ENCODE assay signal across 8 cellular contexts in the genomic region with DNA sequence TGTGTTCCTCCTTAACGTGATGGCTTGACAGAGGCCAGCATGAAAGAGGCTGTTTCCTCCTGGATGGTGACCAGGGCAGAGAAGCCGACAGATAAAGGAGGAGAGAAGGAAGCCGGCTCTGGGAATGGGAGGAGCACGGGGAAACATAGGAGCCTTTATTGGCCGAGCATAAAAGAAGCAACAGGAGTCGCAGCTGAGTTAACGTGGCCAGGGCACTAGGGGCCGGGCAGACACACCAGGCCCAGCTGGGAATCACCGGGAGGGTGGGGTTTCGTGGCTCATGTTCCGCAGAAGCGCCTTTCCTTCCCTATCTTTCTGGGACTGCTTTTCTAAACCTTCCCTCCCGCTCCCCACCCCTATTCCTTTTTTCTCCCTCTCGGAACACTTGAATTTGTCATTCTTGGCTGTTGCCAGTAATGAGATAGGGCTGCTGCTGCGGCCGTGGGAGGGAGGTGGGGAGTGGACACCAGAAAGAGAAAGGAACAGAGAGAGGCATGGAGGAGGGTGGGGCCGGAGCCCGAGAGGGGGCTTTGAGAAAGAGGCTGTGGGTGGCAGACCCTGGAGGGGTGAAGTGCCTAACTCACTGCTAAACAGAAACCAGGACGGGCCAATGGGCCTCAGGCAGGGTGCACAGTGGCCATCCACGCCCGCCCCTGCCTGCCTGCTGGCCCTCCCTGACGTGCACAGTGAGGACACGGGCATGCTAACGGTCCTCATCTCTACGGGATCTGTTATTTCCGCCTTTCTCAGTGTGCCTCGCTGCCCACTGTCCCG.
A peak's percentile ranks its signal among the peaks of the same experiment; 100 is the strongest.
DNase-seq lines count a peak whose midpoint lies in the region; ATAC-seq and TF ChIP-seq lines count a peak whose summit lies in the region.

No MANE protein-coding gene starts in this region.

- H3K9me3 ChIP-seq in cardiac muscle cell (ENCODE audit: low read depth) = no peaks in the 10 kb centered on the region

- H3K27ac ChIP-seq in cardiac muscle cell = peak overlapping the region; percentile 88

- peak; percentile 20 for TF ChIP-seq CTCF in cardiac muscle cell (IDR thresholded peaks at IDR 0.05; ENCODE audit: low read depth, low read length)

- H3K27me3 Mint-ChIP-seq in activated CD4-positive, alpha-beta T cell treated with anti-CD3 and anti-CD28 coated beads, Interleukin-2, amount 10 ng/mL, durations not matched to agents 7 days and 5 days = peaks cover 7% of the 10 kb centered on the region

- no peak overlapping the region for H3K27ac Mint-ChIP-seq in activated CD4-positive, alpha-beta T cell treated with anti-CD3 and anti-CD28 coated beads, Interleukin-2, amount 10 ng/mL, durations not matched to agents 7 days and 5 days

- no peaks in the 10 kb centered on the region for H3K27me3 ChIP-seq in cardiac muscle cell

- DNase-seq in Daoy (ENCODE audit: low read depth) (peak; percentile 81), T1000 (lab: John Stamatoyannopoulos, UW) (peak; percentile 51), cardiac muscle cell (ENCODE audit: low read depth in 1 of 2, low spot score in 1 of 2) (peak; percentile 87 to 91), pons (ENCODE audit: low spot score) (peak; percentile 25), NCI-H82 (lab: John Stamatoyannopoulos, UW) (no peak), NCI-H2029 treated with DMSO at 0.1 percent for 48 hours (lab: John Stamatoyannopoulos, UW) (no peak)
- DNase-seq in activated CD4-positive, alpha-beta T cell treated with anti-CD3 and anti-CD28 coated beads, Interleukin-2, amount 10 ng/mL, durations not matched to agents 7 days and 5 days = no peak

- no peaks in the 10 kb centered on the region for H3K9me3 Mint-ChIP-seq in activated CD4-positive, alpha-beta T cell treated with anti-CD3 and anti-CD28 coated beads, Interleukin-2, amount 10 ng/mL, durations not matched to agents 7 days and 5 days

- no peak overlapping the region for H3K4me3 Mint-ChIP-seq in activated CD4-positive, alpha-beta T cell treated with anti-CD3 and anti-CD28 coated beads, Interleukin-2, amount 10 ng/mL, durations not matched to agents 7 days and 5 days

- no peaks in the 10 kb centered on the region for H3K36me3 ChIP-seq in cardiac muscle cell

- H3K4me1 Mint-ChIP-seq in activated CD4-positive, alpha-beta T cell treated with anti-CD3 and anti-CD28 coated beads, Interleukin-2, amount 10 ng/mL, durations not matched to agents 7 days and 5 days = peaks cover 1% of the 10 kb centered on the region

- H3K4me1 ChIP-seq in cardiac muscle cell (ENCODE audit: low read depth) = peaks cover 27% of the 10 kb centered on the region

- no peaks in the 10 kb centered on the region for H3K36me3 Mint-ChIP-seq in activated CD4-positive, alpha-beta T cell treated with anti-CD3 and anti-CD28 coated beads, Interleukin-2, amount 10 ng/mL, durations not matched to agents 7 days and 5 days (ENCODE audit: low read depth)

- CTCF ChIA-PET in activated CD4-positive, alpha-beta T cell treated with anti-CD3 and anti-CD28 coated beads, Interleukin-2, amount 10 ng/mL, durations not matched to agents 7 days and 5 days (lab: Charles Lee) = no interaction called here

- POLR2A ChIA-PET in activated CD4-positive, alpha-beta T cell treated with anti-CD3 and anti-CD28 coated beads, Interleukin-2, amount 10 ng/mL, durations not matched to agents 7 days and 5 days (lab: Charles Lee) = no interaction called here

- ATAC-seq in GM19455 (IDR thresholded peaks at IDR 0.05; ENCODE audit: unreplicated experiment) = no peak

- no peak overlapping the region for H3K4me3 ChIP-seq in cardiac muscle cell

Comparison
In these comparisons a context has a peak if more than half of its experiments do, and no peak if none do; other contexts are left out.
1. DNase-seq: peak in Daoy (single experiment), T1000 (single experiment), cardiac muscle cell (2 of 2) and pons (single experiment); none in activated CD4-positive, alpha-beta T cell treated with anti-CD3 and anti-CD28 coated beads, Interleukin-2, amount 10 ng/mL, durations not matched to agents 7 days and 5 days (single experiment), NCI-H82 (single experiment) and NCI-H2029 treated with DMSO at 0.1 percent for 48 hours (single experiment).